8 cellular contexts compared by ENCODE assay signal in genomic region chr3:112979244-112979832, GRCh38. TPM values are rescaled to one million over a fixed set of nuclear protein-coding genes. Genes with fewer than 3 reads are reported as not detected.
DNase-seq lines count a peak whose midpoint lies in the region; ATAC-seq, FAIRE-seq and TF ChIP-seq lines count a peak whose summit lies in the region.

No MANE protein-coding gene starts in this region.

- no peak overlapping the region for H3K4me3 Mint-ChIP-seq in endothelial cell (ENCODE audit: unreplicated experiment)

- H3K36me3 ChIP-seq in OCI-LY3 (replicated peaks; ENCODE audit: low read depth, low read length) (peaks cover 9% of the 10 kb centered on the region), osteoblast (ENCODE audit: insufficient read depth, low read length) (no peaks in the 10 kb centered on the region)

- no peak for ATAC-seq in HG03469 (IDR thresholded peaks at IDR 0.05; ENCODE audit: unreplicated experiment)

- H3K9me3 ChIP-seq in OCI-LY3 (ENCODE audit: insufficient read depth, low read length) = 0 out of 2 replicates have a peak, but pooled peaks cover 4% of the 10 kb centered on the region
- H3K9me3 ChIP-seq in osteoblast (ENCODE audit: low read depth, low read length) = no peaks in the 10 kb centered on the region

- H3K27me3 ChIP-seq in OCI-LY3 (ENCODE audit: low read depth, low read length) (no peaks in the 10 kb centered on the region), osteoblast (ENCODE audit: insufficient read depth, low read length) (no peaks in the 10 kb centered on the region)

- no peaks in the 10 kb centered on the region for H3K9me3 Mint-ChIP-seq in endothelial cell (ENCODE audit: unreplicated experiment)

- H3K79me2 ChIP-seq in OCI-LY3 (ENCODE audit: low read length) (peaks cover 19% of the 10 kb centered on the region), osteoblast (ENCODE audit: insufficient read depth, low read length) (no peaks in the 10 kb centered on the region)

- H3K36me3 Mint-ChIP-seq in endothelial cell (ENCODE audit: low read depth, unreplicated experiment) = no peaks in the 10 kb centered on the region

- H2AFZ ChIP-seq in OCI-LY3 (ENCODE audit: low read depth, low read length) (no peak overlapping the region), osteoblast (ENCODE audit: low read length) (no peak overlapping the region)

- DNase-seq in AG20443 (ENCODE audit: low spot score) = peak; percentile 19
- DNase-seq in GM12892 (ENCODE audit: insufficient read length) = no peak
- DNase-seq in endothelial cell (ENCODE audit: low spot score) = no peak
- DNase-seq in osteoblast (ENCODE audit: insufficient read length, low spot score, missing footprints) = peak; percentile 25
- DNase-seq in NCI-H2107 treated with DMSO at 0.1 percent for 48 hours (lab: John Stamatoyannopoulos, UW; ENCODE audit: unreplicated experiment) = no peak
- no peak for DNase-seq in activated T-cell treated with anti-CD3 and anti-CD28 coated beads for 4 hours

- H4K20me1 ChIP-seq in OCI-LY3 (ENCODE audit: insufficient read depth, low read length) (no peaks in the 10 kb centered on the region), osteoblast (ENCODE audit: insufficient read depth, low read length) (no peaks in the 10 kb centered on the region)

- no peak overlapping the region for H3K4me3 ChIP-seq in OCI-LY3 (ENCODE audit: low read length)
- H3K4me3 ChIP-seq in osteoblast (ENCODE audit: insufficient read depth, low read length) = no peak overlapping the region

- H3K4me1 Mint-ChIP-seq in endothelial cell (ENCODE audit: unreplicated experiment) = no peaks in the 10 kb centered on the region

- FAIRE-seq in GM12892 (lab: Jason Lieb, UNC) = peak; percentile 90

- H3K4me1 ChIP-seq in OCI-LY3 (ENCODE audit: low read length) (peaks cover 93% of the 10 kb centered on the region), osteoblast (ENCODE audit: insufficient read depth, low read length) (no peaks in the 10 kb centered on the region)

- no peaks in the 10 kb centered on the region for H3K27me3 Mint-ChIP-seq in endothelial cell (ENCODE audit: unreplicated experiment)

- peak overlapping the region; percentile 16 for H3K4me2 ChIP-seq in OCI-LY3 (ENCODE audit: low read length)
- no peak overlapping the region for H3K4me2 ChIP-seq in osteoblast (ENCODE audit: insufficient read depth, low read length)

- H3K27ac Mint-ChIP-seq in endothelial cell (ENCODE audit: unreplicated experiment) = no peak overlapping the region

- peak overlapping the region; percentile 6; the same call in 1 of the 2 replicates for H3K9ac ChIP-seq in OCI-LY3 (ENCODE audit: low read length)

- TF ChIP-seq CTCF in OCI-LY3 (IDR thresholded peaks at IDR 0.05; ENCODE audit: low read depth, low read length) (peak; percentile 77), endothelial cell (IDR thresholded peaks at IDR 0.05; ENCODE audit: unreplicated experiment) (peak; percentile 76), osteoblast (IDR thresholded peaks at IDR 0.05; ENCODE audit: extremely low read depth, low read depth, low read length) (peak; percentile 67)

- H3K27ac ChIP-seq in OCI-LY3 (ENCODE audit: low read length) (peak overlapping the region; percentile 25; the same call in 1 of the 2 replicates), osteoblast (ENCODE audit: low read depth, low read length) (no peak overlapping the region)

- no peak for TF ChIP-seq POLR2A in GM12892 (IDR thresholded peaks at IDR 0.05; ENCODE audit: low read depth, low read length)

RNA-seq across cellular contexts. Expression of gene CD200R1, which starts 4.4 kb away (rescaled TPM):
- 2.3 TPM for polyA plus RNA-seq in GM12892 (2012; ENCODE audit: missing spikeins)
- total RNA-seq in endothelial cell (ENCODE audit: unreplicated experiment) (0.18 TPM), osteoblast (under 0.01 and 0.29 TPM in 2 replicates)

RNA-seq across cellular contexts. Expression of gene GTPBP8, which starts 11.4 kb away (rescaled TPM):
- polyA plus RNA-seq in GM12892 (2012; ENCODE audit: missing spikeins) = 12.3 TPM
- total RNA-seq in endothelial cell (ENCODE audit: unreplicated experiment) (19.4 TPM), osteoblast (41.3 and 54.6 TPM in 2 replicates)

Comparison
In these comparisons a context has a peak if more than half of its experiments do, and no peak if none do; other contexts are left out.
1. DNase-seq: peak in AG20443 (single experiment) and osteoblast (single experiment); none in GM12892 (single experiment), endothelial cell (single experiment), NCI-H2107 treated with DMSO at 0.1 percent for 48 hours (single experiment) and activated T-cell treated with anti-CD3 and anti-CD28 coated beads for 4 hours (single experiment).
2. Peak in every context shown above with its lines, with median percentiles within 50 percentile points of each other: CTCF ChIP-seq.